1 cellular context compared by ENCODE assay signal in the genomic region with DNA sequence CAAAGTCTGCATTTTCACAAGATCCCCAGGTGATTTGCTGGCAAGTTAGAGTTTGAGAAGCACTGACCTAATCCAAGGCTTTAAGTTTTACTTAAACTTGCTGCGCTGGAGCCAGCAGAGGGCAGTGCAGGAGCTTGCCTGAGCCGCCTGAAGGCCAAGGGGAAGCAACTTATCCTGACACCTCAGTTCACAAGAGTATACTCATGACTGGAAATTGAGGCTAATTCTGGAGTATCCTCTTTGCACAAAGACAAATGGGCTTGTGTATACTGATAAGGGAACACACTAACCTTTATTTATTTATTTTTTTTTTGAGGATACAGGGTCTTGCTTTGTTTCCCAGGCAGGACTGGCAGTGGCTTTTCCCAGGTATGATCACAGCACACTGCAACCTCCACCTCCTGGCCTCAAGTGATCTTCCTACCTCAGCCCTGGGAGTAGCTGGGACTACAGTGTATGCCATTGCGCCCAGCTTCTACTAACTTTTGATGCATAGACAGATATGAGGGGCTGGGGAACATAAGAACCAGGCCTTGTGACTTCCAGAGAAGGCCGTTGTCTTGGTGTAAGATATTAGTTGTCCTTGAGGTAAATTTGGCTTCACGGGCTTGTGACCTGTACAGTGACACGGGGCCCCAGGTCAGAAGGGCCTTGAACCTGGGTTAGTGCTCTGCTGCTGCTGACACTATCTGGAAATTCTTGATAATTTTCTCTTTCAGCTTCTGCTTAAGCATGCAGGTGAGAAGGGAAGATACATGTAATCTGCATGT.
TF ChIP-seq lines count a peak whose summit lies in the region.

No MANE protein-coding gene starts in this region.

TF ChIP-seq in GM12878, 131 proteins besides CTCF, POLR2A, EP300 and RAD21 (continued from another document):
- TF ChIP-seq BCL3 (IDR thresholded peaks at IDR 0.05; ENCODE audit: borderline replicate concordance, insufficient read depth, low read depth, low read length, poor library complexity, severe bottlenecking): peak; percentile 7
- peak; percentile 80 for TF ChIP-seq SMC3 (IDR thresholded peaks at IDR 0.05; ENCODE audit: borderline replicate concordance, low read length)
- TF ChIP-seq MEF2B (IDR thresholded peaks at IDR 0.05; ENCODE audit: partially characterized antibody, poor library complexity, severe bottlenecking): peak; percentile 30
- peak; percentile 19; the same call in 1 of the 2 replicates for TF ChIP-seq IKZF1 (conservative IDR thresholded peaks at IDR 0.05)
- TF ChIP-seq POLR2AphosphoS2 (IDR thresholded peaks at IDR 0.05; ENCODE audit: low read depth, low read length): peak; percentile 72
- TF ChIP-seq NFIC (IDR thresholded peaks at IDR 0.05; ENCODE audit: low read depth, low read length): 0 out of 2 replicates have a peak, but pooled peaks have one; percentile 15
- peak; percentile 17; the same call in 1 of the 2 replicates for TF ChIP-seq ZBED1 (IDR thresholded peaks at IDR 0.05; ENCODE audit: borderline replicate concordance)
- TF ChIP-seq, protein P1, sequence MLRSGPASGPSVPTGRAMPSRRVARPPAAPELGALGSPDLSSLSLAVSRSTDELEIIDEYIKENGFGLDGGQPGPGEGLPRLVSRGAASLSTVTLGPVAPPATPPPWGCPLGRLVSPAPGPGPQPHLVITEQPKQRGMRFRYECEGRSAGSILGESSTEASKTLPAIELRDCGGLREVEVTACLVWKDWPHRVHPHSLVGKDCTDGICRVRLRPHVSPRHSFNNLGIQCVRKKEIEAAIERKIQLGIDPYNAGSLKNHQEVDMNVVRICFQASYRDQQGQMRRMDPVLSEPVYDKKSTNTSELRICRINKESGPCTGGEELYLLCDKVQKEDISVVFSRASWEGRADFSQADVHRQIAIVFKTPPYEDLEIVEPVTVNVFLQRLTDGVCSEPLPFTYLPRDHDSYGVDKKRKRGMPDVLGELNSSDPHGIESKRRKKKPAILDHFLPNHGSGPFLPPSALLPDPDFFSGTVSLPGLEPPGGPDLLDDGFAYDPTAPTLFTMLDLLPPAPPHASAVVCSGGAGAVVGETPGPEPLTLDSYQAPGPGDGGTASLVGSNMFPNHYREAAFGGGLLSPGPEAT (IDR thresholded peaks at IDR 0.05; ENCODE audit: low read depth): peak; percentile 47
- peak; percentile 65; the same call in 1 of the 2 replicates for TF ChIP-seq SMARCA5 (IDR thresholded peaks at IDR 0.05)
- TF ChIP-seq HDAC6 (IDR thresholded peaks at IDR 0.05; ENCODE audit: unreplicated experiment): no peak
- no peak; the same call in none of the 2 replicates for TF ChIP-seq PML (IDR thresholded peaks at IDR 0.05; ENCODE audit: low read length)
- TF ChIP-seq, protein P2, sequence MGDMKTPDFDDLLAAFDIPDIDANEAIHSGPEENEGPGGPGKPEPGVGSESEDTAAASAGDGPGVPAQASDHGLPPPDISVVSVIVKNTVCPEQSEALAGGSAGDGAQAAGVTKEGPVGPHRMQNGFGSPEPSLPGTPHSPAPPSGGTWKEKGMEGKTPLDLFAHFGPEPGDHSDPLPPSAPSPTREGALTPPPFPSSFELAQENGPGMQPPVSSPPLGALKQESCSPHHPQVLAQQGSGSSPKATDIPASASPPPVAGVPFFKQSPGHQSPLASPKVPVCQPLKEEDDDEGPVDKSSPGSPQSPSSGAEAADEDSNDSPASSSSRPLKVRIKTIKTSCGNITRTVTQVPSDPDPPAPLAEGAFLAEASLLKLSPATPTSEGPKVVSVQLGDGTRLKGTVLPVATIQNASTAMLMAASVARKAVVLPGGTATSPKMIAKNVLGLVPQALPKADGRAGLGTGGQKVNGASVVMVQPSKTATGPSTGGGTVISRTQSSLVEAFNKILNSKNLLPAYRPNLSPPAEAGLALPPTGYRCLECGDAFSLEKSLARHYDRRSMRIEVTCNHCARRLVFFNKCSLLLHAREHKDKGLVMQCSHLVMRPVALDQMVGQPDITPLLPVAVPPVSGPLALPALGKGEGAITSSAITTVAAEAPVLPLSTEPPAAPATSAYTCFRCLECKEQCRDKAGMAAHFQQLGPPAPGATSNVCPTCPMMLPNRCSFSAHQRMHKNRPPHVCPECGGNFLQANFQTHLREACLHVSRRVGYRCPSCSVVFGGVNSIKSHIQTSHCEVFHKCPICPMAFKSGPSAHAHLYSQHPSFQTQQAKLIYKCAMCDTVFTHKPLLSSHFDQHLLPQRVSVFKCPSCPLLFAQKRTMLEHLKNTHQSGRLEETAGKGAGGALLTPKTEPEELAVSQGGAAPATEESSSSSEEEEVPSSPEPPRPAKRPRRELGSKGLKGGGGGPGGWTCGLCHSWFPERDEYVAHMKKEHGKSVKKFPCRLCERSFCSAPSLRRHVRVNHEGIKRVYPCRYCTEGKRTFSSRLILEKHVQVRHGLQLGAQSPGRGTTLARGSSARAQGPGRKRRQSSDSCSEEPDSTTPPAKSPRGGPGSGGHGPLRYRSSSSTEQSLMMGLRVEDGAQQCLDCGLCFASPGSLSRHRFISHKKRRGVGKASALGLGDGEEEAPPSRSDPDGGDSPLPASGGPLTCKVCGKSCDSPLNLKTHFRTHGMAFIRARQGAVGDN (IDR thresholded peaks at IDR 0.05): peak; percentile 53
- peak; percentile 43; the same call in 1 of the 2 replicates for TF ChIP-seq POLR2AphosphoS5 (IDR thresholded peaks at IDR 0.05; ENCODE audit: low read length)
- TF ChIP-seq ETV6 (conservative IDR thresholded peaks at IDR 0.05 in 1 of 2, IDR thresholded peaks at IDR 0.05 in 1 of 2; ENCODE audit: borderline replicate concordance in 1 of 2, low read depth in 1 of 2): peak in 1 of 2 experiments; percentile 26; a peak in 1 of 4 replicates
- 0 out of 2 replicates have a peak, but pooled peaks have one; percentile 5 for TF ChIP-seq RUNX3 (IDR thresholded peaks at IDR 0.05; ENCODE audit: low read length)
- no peak for TF ChIP-seq CHD2 (IDR thresholded peaks at IDR 0.05; ENCODE audit: borderline replicate concordance, low read depth, low read length)
- peak; percentile 64; the same call in 1 of the 2 replicates for TF ChIP-seq YY1 (IDR thresholded peaks at IDR 0.05; ENCODE audit: low read depth, low read length)
- TF ChIP-seq NBN (IDR thresholded peaks at IDR 0.05): peak; percentile 48
- TF ChIP-seq ATF7 (IDR thresholded peaks at IDR 0.05; ENCODE audit: low read depth): 0 out of 2 replicates have a peak, but pooled peaks have one; percentile 32
- no peak for TF ChIP-seq E2F4 (IDR thresholded peaks at IDR 0.05; ENCODE audit: low read depth, low read length)
